Comparison of ENCODE assay signal across 8 cellular contexts in the genomic region with DNA sequence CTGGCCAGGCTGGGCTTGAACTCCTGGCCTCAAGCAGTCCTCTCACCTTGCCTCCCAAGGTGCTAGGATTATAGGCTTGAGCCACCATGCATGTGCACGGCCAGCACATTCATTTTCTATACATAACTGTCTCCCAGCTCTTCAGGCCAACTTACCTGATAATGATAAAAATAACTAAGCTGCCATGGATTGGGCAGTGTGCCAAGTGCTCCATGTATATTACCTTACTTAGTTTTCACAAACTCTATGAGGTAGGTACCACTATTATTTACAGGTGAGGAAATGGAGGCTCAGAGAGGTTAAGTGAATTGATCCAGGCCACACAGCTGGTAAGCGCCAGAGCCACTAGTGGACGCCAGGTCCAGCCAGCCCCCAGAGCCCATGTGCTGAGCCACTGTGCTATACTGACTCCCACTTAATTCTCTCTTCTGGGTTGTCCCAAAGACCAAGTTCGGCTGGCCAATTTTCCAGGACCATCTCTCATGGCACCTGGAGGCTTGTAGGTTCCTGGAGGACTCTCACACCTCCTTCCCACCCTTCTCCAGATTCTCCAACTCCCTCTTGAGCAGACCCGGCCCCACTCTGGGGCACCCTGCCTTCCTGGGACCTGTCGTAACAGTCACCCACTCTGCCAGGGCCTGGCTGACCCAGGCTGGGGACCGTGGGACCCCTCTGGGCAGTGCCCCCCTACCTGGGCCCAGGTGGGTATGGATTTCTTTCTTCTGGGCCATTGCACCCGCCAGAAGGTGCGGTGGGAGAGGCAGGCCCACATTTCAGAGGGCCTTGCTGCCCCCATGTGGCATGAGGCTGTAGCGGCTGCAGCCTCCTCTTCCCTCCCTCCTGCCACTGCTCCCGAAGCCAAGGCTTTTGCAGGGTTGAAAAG. TPM values are rescaled to one million over a fixed set of nuclear protein-coding genes. Genes with fewer than 3 reads are reported as not detected.
DNase-seq lines count a peak whose midpoint lies in the region; ATAC-seq, FAIRE-seq and TF ChIP-seq lines count a peak whose summit lies in the region.

No MANE protein-coding gene starts in this region.

- no peak overlapping the region for H3K4me3 Mint-ChIP-seq in activated CD8-positive, alpha-beta memory T cell treated with anti-CD3 and anti-CD28 coated beads, Interleukin-2, amount 10 ng/mL, durations not matched to agents 7 days and 5 days
- H3K4me3 Mint-ChIP-seq in naive B cell: no peak overlapping the region

- H2AFZ ChIP-seq in endothelial cell of umbilical vein (ENCODE audit: low read depth, low read length): no peak overlapping the region

- no peaks in the 10 kb centered on the region for H4K20me1 ChIP-seq in endothelial cell of umbilical vein (replicated peaks; ENCODE audit: control insufficient read depth, extremely low read depth, insufficient read depth, low read length)

- no peak for TF ChIP-seq EP300 in stomach (IDR thresholded peaks at IDR 0.05)

- peak; percentile 90 for FAIRE-seq in endothelial cell of umbilical vein (lab: Jason Lieb, UNC)

- no peaks in the 10 kb centered on the region for H3K9me3 Mint-ChIP-seq in activated CD8-positive, alpha-beta memory T cell treated with anti-CD3 and anti-CD28 coated beads, Interleukin-2, amount 10 ng/mL, durations not matched to agents 7 days and 5 days (ENCODE audit: low read depth)
- H3K9me3 Mint-ChIP-seq in naive B cell: no peaks in the 10 kb centered on the region

- ATAC-seq in HG03342 (IDR thresholded peaks at IDR 0.05; ENCODE audit: unreplicated experiment): peak; percentile 49
- ATAC-seq in activated CD8-positive, alpha-beta memory T cell treated with anti-CD3 and anti-CD28 coated beads, Interleukin-2, amount 10 ng/mL, durations not matched to agents 7 days and 5 days: peak; percentile 68
- ATAC-seq in naive B cell (ENCODE audit: low read depth in 2 of 2): peak; percentile 52 to 66
- ATAC-seq in GM21381 (IDR thresholded peaks at IDR 0.05; ENCODE audit: unreplicated experiment): no peak

- peaks cover 5% of the 10 kb centered on the region for H3K4me1 Mint-ChIP-seq in activated CD8-positive, alpha-beta memory T cell treated with anti-CD3 and anti-CD28 coated beads, Interleukin-2, amount 10 ng/mL, durations not matched to agents 7 days and 5 days
- peaks cover 20 to 25% (median 22%) of the 10 kb centered on the region in 3 donors for H3K4me1 Mint-ChIP-seq in naive B cell

- no peak overlapping the region for H3K9ac ChIP-seq in endothelial cell of umbilical vein (replicated peaks; ENCODE audit: extremely low read depth, insufficient read depth, low read length)

- no peak overlapping the region for H3K4me2 ChIP-seq in endothelial cell of umbilical vein (ENCODE audit: insufficient read depth, low read length)

- H3K9me1 ChIP-seq in endothelial cell of umbilical vein (replicated peaks; ENCODE audit: control insufficient read depth, extremely low read depth, insufficient read depth, low read length): no peaks in the 10 kb centered on the region

- no peak overlapping the region for H3K27ac Mint-ChIP-seq in activated CD8-positive, alpha-beta memory T cell treated with anti-CD3 and anti-CD28 coated beads, Interleukin-2, amount 10 ng/mL, durations not matched to agents 7 days and 5 days
- H3K27ac Mint-ChIP-seq in naive B cell: no peak overlapping the region

- peaks cover 0 to 2% of the 10 kb centered on the region in 2 experiments for H3K27me3 ChIP-seq in endothelial cell of umbilical vein (ENCODE audit: control insufficient read depth in 2 of 2, insufficient read depth in 2 of 2, low read length in 2 of 2)
- no peaks in the 10 kb centered on the region for H3K27me3 ChIP-seq in stomach

- POLR2A ChIA-PET in endothelial cell of umbilical vein (lab: Charles Lee): no interaction called here

- no peak for TF ChIP-seq POLR2A in endothelial cell of umbilical vein (IDR thresholded peaks at IDR 0.05; ENCODE audit: low read depth, low read length)
- TF ChIP-seq POLR2A in stomach (IDR thresholded peaks at IDR 0.05): no peak

- intact Hi-C loops in endothelial cell of umbilical vein (cut with micrococcal nuclease) (loop anchor here (1.0 kb wide), 3 partner anchors 9 to 155 kb away; no protein-coding TSS in a partner anchor), stomach (cut with DNase I; ENCODE audit: low total_unique reads) (loop anchor here (5.0 kb wide), 2 partner anchors 156 to 196 kb away; no protein-coding TSS in a partner anchor)

- no peaks in the 10 kb centered on the region for H3K79me2 ChIP-seq in endothelial cell of umbilical vein (ENCODE audit: control insufficient read depth, insufficient read depth, low read length)

- no peaks in the 10 kb centered on the region for H3K36me3 ChIP-seq in endothelial cell of umbilical vein (ENCODE audit: control insufficient read depth in 2 of 2, extremely low read depth in 1 of 2, insufficient read depth in 2 of 2, low read length in 2 of 2)
- no peaks in the 10 kb centered on the region for H3K36me3 ChIP-seq in stomach

- no peaks in the 10 kb centered on the region for H3K36me3 Mint-ChIP-seq in activated CD8-positive, alpha-beta memory T cell treated with anti-CD3 and anti-CD28 coated beads, Interleukin-2, amount 10 ng/mL, durations not matched to agents 7 days and 5 days
- H3K36me3 Mint-ChIP-seq in naive B cell: no peaks in the 10 kb centered on the region

- no peaks in the 10 kb centered on the region for H3K4me1 ChIP-seq in endothelial cell of umbilical vein (ENCODE audit: control insufficient read depth, extremely low read depth, insufficient read depth, low read length)
- H3K4me1 ChIP-seq in stomach: peaks cover 5 to 27% (median 19%) of the 10 kb centered on the region in 4 donors

- 43 to 47% (median 45%) methylated on average over 10 to 11 of the region's 11 CpGs for WGBS in stomach, 5 donors

- DNase-seq in DMS 273 treated with DMSO at 0.1 percent for 48 hours (lab: John Stamatoyannopoulos, UW): peak; percentile 42
- DNase-seq in NCI-H774 (lab: John Stamatoyannopoulos, UW): peak; percentile 36
- peak; percentile 68 for DNase-seq in activated CD8-positive, alpha-beta memory T cell treated with anti-CD3 and anti-CD28 coated beads, Interleukin-2, amount 10 ng/mL, durations not matched to agents 7 days and 5 days
- peak; percentile 61 for DNase-seq in endothelial cell of umbilical vein (ENCODE audit: low read depth, low spot score)
- DNase-seq in naive B cell: peak; percentile 37
- peak; percentile 81 for DNase-seq in stomach

- TF ChIP-seq CTCF in endothelial cell of umbilical vein (IDR thresholded peaks at IDR 0.05; ENCODE audit: extremely low read depth in 1 of 2, insufficient read depth in 1 of 2, low read depth in 1 of 2, low read length in 2 of 2) (peak; percentile 90 to 91), stomach (IDR thresholded peaks at IDR 0.05) (peak in 5 of 7 experiments; percentile 75 to 92 (median 83))

- H3K27me3 Mint-ChIP-seq in activated CD8-positive, alpha-beta memory T cell treated with anti-CD3 and anti-CD28 coated beads, Interleukin-2, amount 10 ng/mL, durations not matched to agents 7 days and 5 days: peaks cover 18% of the 10 kb centered on the region
- H3K27me3 Mint-ChIP-seq in naive B cell: peaks cover 5 to 27% (median 12%) of the 10 kb centered on the region in 3 donors

- no peak overlapping the region for H3K27ac ChIP-seq in endothelial cell of umbilical vein (ENCODE audit: insufficient read depth, low read depth, low read length)
- no peak overlapping the region for H3K27ac ChIP-seq in stomach

- H3K4me3 ChIP-seq in endothelial cell of umbilical vein (replicated peaks in 1 of 3; ENCODE audit: insufficient read depth in 1 of 3, low read depth in 1 of 3, low read length in 3 of 3): no peak overlapping the region
- H3K4me3 ChIP-seq in stomach: no peak overlapping the region

- CTCF ChIA-PET in activated CD8-positive, alpha-beta memory T cell treated with anti-CD3 and anti-CD28 coated beads, Interleukin-2, amount 10 ng/mL, durations not matched to agents 7 days and 5 days (lab: Charles Lee): interaction anchor here (0.5 to 11.3 kb wide), 17 partner anchors 13 to 357 kb away, joined by 3 to 348 read pairs (median 5); no protein-coding TSS in a partner anchor
- CTCF ChIA-PET in endothelial cell of umbilical vein (lab: Charles Lee): interaction anchor here (0.6 to 11.8 kb wide), 21 partner anchors 9 to 194 kb away, joined by 3 to 450 read pairs (median 4); a partner anchor contains a TSS

- dilution Hi-C loops in endothelial cell of umbilical vein (cut with MboI; ENCODE audit: extremely low pct_ligation_motif_present, low sequenced_read_pairs): no loop called here

- BruUV-seq in endothelial cell of umbilical vein (replicated peaks; lab: Mats Ljungman, UMichigan): no TSS peak

- H3K9me3 ChIP-seq in endothelial cell of umbilical vein (replicated peaks; ENCODE audit: control insufficient read depth, insufficient read depth, low read length) (no peaks in the 10 kb centered on the region), stomach (no peaks in the 10 kb centered on the region)

RNA-seq across cellular contexts. Expression of a gene that starts 30.2 kb away (rescaled TPM):
- 10 to 100 TPM; 11.3 to 12.0 TPM for total RNA-seq in activated CD8-positive, alpha-beta memory T cell treated with anti-CD3 and anti-CD28 coated beads, Interleukin-2, amount 10 ng/mL, durations not matched to agents 7 days and 5 days
- 17.4 and 17.7 TPM in 2 replicates for total RNA-seq in endothelial cell of umbilical vein
- polyA plus RNA-seq in endothelial cell of umbilical vein: 7.6 and 8.8 TPM in 2 replicates
- polyA plus RNA-seq in endothelial cell of umbilical vein (2011; cell fraction: cytosol; rRNA removed): 9.0 and 9.6 TPM in 2 replicates
- 7.7 and 8.8 TPM in 2 replicates for polyA plus RNA-seq in endothelial cell of umbilical vein (2011; cell fraction: nucleus; rRNA removed)
- 8.7 and 10.6 TPM in 2 replicates for polyA plus RNA-seq in endothelial cell of umbilical vein (2012)
- polyA minus RNA-seq in endothelial cell of umbilical vein: 16.4 and 17.6 TPM in 2 replicates
- 8.1 TPM for polyA minus RNA-seq in endothelial cell of umbilical vein (2011; cell fraction: cytosol; rRNA and poly(A)+ RNA removed)
- polyA minus RNA-seq in endothelial cell of umbilical vein (2011; cell fraction: nucleus; rRNA and poly(A)+ RNA removed): 6.1 and 9.5 TPM in 2 replicates
- 10 to 100 TPM in 4 of 6 donors, 1 to 10 TPM in 2; 7.8 to 16.3 (median 12.7) TPM for polyA plus RNA-seq in naive B cell (ENCODE audit: low read depth in 6 of 6)
- total RNA-seq in stomach: 10 to 100 TPM; 12.7 to 81.1 (median 32.2) TPM
- 10 to 100 TPM in 1 of 3 donors, 1 to 10 TPM in 2; 6.0 to 10.6 (median 6.1) TPM for polyA plus RNA-seq in stomach

RNA-seq across cellular contexts. Expression of a gene that starts 39.4 kb away (rescaled TPM):
- total RNA-seq in activated CD8-positive, alpha-beta memory T cell treated with anti-CD3 and anti-CD28 coated beads, Interleukin-2, amount 10 ng/mL, durations not matched to agents 7 days and 5 days: 10 to 100 TPM; 19.7 to 24.9 TPM
- total RNA-seq in endothelial cell of umbilical vein: 23.1 and 23.3 TPM in 2 replicates
- polyA plus RNA-seq in endothelial cell of umbilical vein: 9.3 and 11.8 TPM in 2 replicates
- polyA plus RNA-seq in endothelial cell of umbilical vein (2011; cell fraction: cytosol; rRNA removed): 5.0 and 8.9 TPM in 2 replicates
- polyA plus RNA-seq in endothelial cell of umbilical vein (2011; cell fraction: nucleus; rRNA removed): 8.3 and 11.8 TPM in 2 replicates
- 9.8 and 13.7 TPM in 2 replicates for polyA plus RNA-seq in endothelial cell of umbilical vein (2012)
- polyA minus RNA-seq in endothelial cell of umbilical vein: 6.5 and 8.8 TPM in 2 replicates
- 14.1 TPM for polyA minus RNA-seq in endothelial cell of umbilical vein (2011; cell fraction: cytosol; rRNA and poly(A)+ RNA removed)
- 4.9 and 14.9 TPM in 2 replicates for polyA minus RNA-seq in endothelial cell of umbilical vein (2011; cell fraction: nucleus; rRNA and poly(A)+ RNA removed)
- 1 to 10 TPM; 1.7 to 4.6 (median 3.2) TPM for polyA plus RNA-seq in naive B cell (ENCODE audit: low read depth in 6 of 6)
- total RNA-seq in stomach: 10 to 100 TPM in 4 of 5 donors, 1 to 10 TPM in 1; 5.3 to 43.6 (median 28.4) TPM
- polyA plus RNA-seq in stomach: 10 to 100 TPM in 2 of 3 donors, 1 to 10 TPM in 1; 8.5 to 17.7 (median 10.5) TPM
